ENCODE assay signal across 20 cellular contexts in the genomic region with DNA sequence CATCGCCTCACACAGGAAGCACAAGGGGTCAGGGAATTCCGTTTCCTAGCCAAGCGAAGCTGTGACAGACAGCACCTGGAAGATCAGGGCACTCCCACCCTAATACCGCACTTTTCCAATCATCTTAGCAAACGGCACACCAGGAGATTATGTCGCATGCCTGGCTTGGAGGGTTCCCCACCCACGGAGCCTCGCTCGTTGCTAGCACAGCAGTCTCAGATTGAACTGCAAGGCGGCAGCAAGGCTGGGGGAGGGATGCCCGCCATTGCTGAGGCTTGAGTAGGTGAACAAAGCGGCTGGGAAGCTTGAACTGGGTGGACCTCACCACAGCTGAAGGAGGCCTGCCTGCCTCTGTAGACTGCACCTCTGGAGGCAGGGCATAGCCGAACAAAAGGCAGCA.
DNase-seq lines count a peak whose midpoint lies in the region.
"Had no signal": no experiment of that assay in that cellular context is flagged by ENCODE, and none has a peak within 500 bp of the region (broad histone marks: within the 10 kb centered on the region; RNA-seq: fewer than 3 reads in every experiment).

No MANE protein-coding gene starts in this region.

- no peak overlapping the region for H3K27ac ChIP-seq in caudate nucleus (ENCODE audit: low read depth, low read length)
- H3K27ac ChIP-seq: BLaER1 had no signal

- intact Hi-C loops in head of caudate nucleus (cut with DNase I), result no loop called here

- peak in 33 of 61 donors; percentile 1 to 49 (median 12) for DNase-seq in caudate nucleus (lab: John Stamatoyannopoulos, UW)
- DNase-seq in head of caudate nucleus, result peak in 41 of 42 donors; percentile 2 to 75 (median 50)
- DNase-seq in putamen (ENCODE audit: low spot score), result peak; percentile 12
- no peak for DNase-seq in NCI-H526 treated with DMSO at 0.1 percent for 48 hours (lab: John Stamatoyannopoulos, UW)
- DNase-seq in SK-N-DZ (ENCODE audit: low spot score), result no peak
- DNase-seq: 8988T; ACHN; BE2C; C1 segment of cervical spinal cord; CD4-positive, alpha-beta memory T cell; CD4-positive, CD25-positive, alpha-beta regulatory T cell; COR-L47; DMS 273 treated with DMSO at 0.1 percent for 48 hours; DMS153; DMS53; DMS79; DND-41; EL; GDM1 had no signal

Comparison
In these comparisons a context has a peak if more than half of its experiments do, and no peak if none do; other contexts are left out.
1. DNase-seq: peak in caudate nucleus (33 of 61), head of caudate nucleus (41 of 42) and putamen (single experiment); none in NCI-H526 treated with DMSO at 0.1 percent for 48 hours (single experiment) and SK-N-DZ (single experiment).